Comparison of ENCODE assay signal across 1 cellular context in genomic region chr9:130537346-130538050, GRCh38.
TF ChIP-seq lines count a peak whose summit lies in the region.

No MANE protein-coding gene starts in this region.

TF ChIP-seq in A549, 52 proteins besides CTCF, POLR2A, EP300 and RAD21 (continued from another document):
- no peak for TF ChIP-seq USF2 (IDR thresholded peaks at IDR 0.05)
- no peak for TF ChIP-seq RFX5 (IDR thresholded peaks at IDR 0.05)
- TF ChIP-seq ZSCAN20 (CRISPR knock-in tag; IDR thresholded peaks at IDR 0.05) = no peak
- TF ChIP-seq BHLHE40 (IDR thresholded peaks at IDR 0.05; ENCODE audit: low read depth, low read length) = no peak
- no peak for TF ChIP-seq FOSL2 (IDR thresholded peaks at IDR 0.05)
- TF ChIP-seq FOSL2 (CRISPR knock-in tag; IDR thresholded peaks at IDR 0.05) = no peak
- TF ChIP-seq MAFK (IDR thresholded peaks at IDR 0.05; ENCODE audit: partially characterized antibody) = no peak
- TF ChIP-seq FOSB (CRISPR knock-in tag; IDR thresholded peaks at IDR 0.05) = no peak
- no peak for TF ChIP-seq CEBPB (IDR thresholded peaks at IDR 0.05)
- no peak for TF ChIP-seq TFCP2L1 (CRISPR knock-in tag; IDR thresholded peaks at IDR 0.05)
- no peak for TF ChIP-seq ELK1 (IDR thresholded peaks at IDR 0.05; ENCODE audit: low read depth, low read length)
- no peak for TF ChIP-seq ESRRA (IDR thresholded peaks at IDR 0.05; ENCODE audit: borderline replicate concordance, low read length)
